In the genomic region with DNA sequence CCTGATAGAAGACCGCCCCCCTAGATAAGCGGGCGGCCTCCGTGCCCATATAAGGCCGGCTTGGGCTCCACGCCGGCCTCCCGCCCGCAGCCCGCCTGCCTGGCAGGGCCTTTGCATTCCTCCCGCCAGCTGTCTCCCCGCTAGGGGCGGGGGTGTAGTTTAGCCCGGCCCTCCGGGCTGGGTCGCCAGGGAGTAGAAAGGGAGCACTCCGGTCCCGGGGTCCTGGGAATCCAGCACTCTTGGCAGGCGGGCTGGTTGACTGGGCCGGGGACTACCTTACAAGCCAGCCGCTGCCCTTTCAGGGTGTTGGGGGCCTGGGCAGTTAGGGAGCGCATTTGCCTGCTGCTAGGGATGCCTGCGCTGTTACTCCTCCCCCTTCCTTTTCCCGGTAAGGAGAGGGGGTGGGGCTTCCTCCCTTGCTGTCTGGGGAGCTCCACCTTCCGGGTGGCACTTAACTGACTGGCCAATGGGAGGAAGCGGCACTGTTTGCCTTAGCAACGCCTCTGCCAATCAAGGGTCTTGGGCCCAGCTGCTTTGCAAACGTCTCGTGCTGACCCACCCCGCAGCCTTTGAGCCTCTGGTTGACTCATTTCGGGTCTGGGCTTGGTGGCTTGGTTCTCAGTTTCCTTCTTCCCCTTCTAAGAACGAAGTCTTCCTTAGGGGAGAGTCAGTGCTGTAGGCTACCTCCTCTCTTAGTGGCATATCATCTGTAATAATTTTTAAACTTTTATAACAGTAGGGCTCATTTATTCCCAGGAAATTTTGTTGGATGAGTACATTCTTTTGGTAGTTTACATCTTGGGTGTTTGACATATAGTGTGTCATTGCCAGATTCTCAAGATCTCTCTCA, we compare ENCODE assay signal across 8 cellular contexts. TPM values are rescaled to one million over a fixed set of nuclear protein-coding genes. Genes with fewer than 3 reads are reported as not detected.
DNase-seq lines count a peak whose midpoint lies in the region; ATAC-seq and TF ChIP-seq lines count a peak whose summit lies in the region.

No MANE protein-coding gene starts in this region.

- H3K9me3 ChIP-seq in T-helper 17 cell (ENCODE audit: control insufficient read depth, low read length, poor library complexity, severe bottlenecking) (no peaks in the 10 kb centered on the region), right atrium auricular region (no peaks in the 10 kb centered on the region), prostate gland (no peaks in the 10 kb centered on the region)

- peak in 1 of 2 donors; percentile 36 for TF ChIP-seq CTCF in right atrium auricular region (IDR thresholded peaks at IDR 0.05)
- peak; percentile 31 to 79 (median 48) for TF ChIP-seq CTCF in prostate gland (IDR thresholded peaks at IDR 0.05)

- H3K27me3 Mint-ChIP-seq in T-helper 17 cell, result no peaks in the 10 kb centered on the region

- H3K27ac Mint-ChIP-seq in T-helper 17 cell, result peak overlapping the region; percentile 96

- peak; percentile 82 for DNase-seq in NCI-H1694 (lab: John Stamatoyannopoulos, UW)
- DNase-seq in T-helper 17 cell, result peak; percentile 81 to 90 (median 83)
- peak; percentile 77 to 99 (median 95) for DNase-seq in anterior cingulate cortex (lab: John Stamatoyannopoulos, UW)
- DNase-seq in right atrium auricular region (ENCODE audit: low spot score), result peak; percentile 100
- DNase-seq in prostate gland (ENCODE audit: low spot score), result peak; percentile 99

- H3K4me3 ChIP-seq in right atrium auricular region (peak overlapping the region; percentile 84 to 98), prostate gland (peak overlapping the region; percentile 36 to 98), urinary bladder (ENCODE audit: low read depth, low read length) (peak overlapping the region; percentile 29)

- peaks cover 2% of the 10 kb centered on the region for H3K36me3 Mint-ChIP-seq in T-helper 17 cell (ENCODE audit: low read depth)

- intact Hi-C loops in prostate gland (cut with DNase I), result loop anchor here (5.0 kb wide), 1 partner anchor 162 kb away; a partner anchor contains a TSS

- H3K4me1 Mint-ChIP-seq in T-helper 17 cell, result peaks cover 37% of the 10 kb centered on the region

- peak; percentile 73 for ATAC-seq in HG02885 (IDR thresholded peaks at IDR 0.05; ENCODE audit: poor library complexity, unreplicated experiment)
- peak; percentile 71 for ATAC-seq in T-helper 17 cell

- peak; percentile 52 for TF ChIP-seq POLR2A in GM15510 (IDR thresholded peaks at IDR 0.05; ENCODE audit: borderline replicate concordance, extremely low read depth, insufficient read length)
- peak; percentile 88 for TF ChIP-seq POLR2A in prostate gland (IDR thresholded peaks at IDR 0.05)

- H3K36me3 ChIP-seq in right atrium auricular region, result peaks cover 46% of the 10 kb centered on the region
- peaks cover 9 to 23% of the 10 kb centered on the region in 2 donors for H3K36me3 ChIP-seq in prostate gland
- H3K36me3 ChIP-seq in urinary bladder (ENCODE audit: insufficient read depth), result peaks cover 6% of the 10 kb centered on the region

- peak overlapping the region; percentile 67 for H3K4me3 Mint-ChIP-seq in T-helper 17 cell

- WGBS in prostate gland, result 0% methylated on average over 29 of the region's 32 CpGs
- WGBS in urinary bladder, result under 1% methylated on average over 32 of the region's 32 CpGs

- peaks cover 0 to 38% of the 10 kb centered on the region in 2 donors for H3K4me1 ChIP-seq in right atrium auricular region
- H3K4me1 ChIP-seq in prostate gland (replicated peaks), result peaks cover 11% of the 10 kb centered on the region
- H3K4me1 ChIP-seq in urinary bladder (ENCODE audit: insufficient read depth), result no peaks in the 10 kb centered on the region

- H3K27me3 ChIP-seq in right atrium auricular region (no peaks in the 10 kb centered on the region), prostate gland (replicated peaks; ENCODE audit: insufficient read depth) (no peaks in the 10 kb centered on the region)

- H3K27ac ChIP-seq in right atrium auricular region, result peak overlapping the region; percentile 94 to 100
- peak overlapping the region; percentile 99 to 100 for H3K27ac ChIP-seq in prostate gland
- peak overlapping the region; percentile 87 for H3K27ac ChIP-seq in urinary bladder (ENCODE audit: low read depth)

RNA-seq across cellular contexts. Expression of a gene that starts 3.4 kb away (rescaled TPM):
- total RNA-seq in T-helper 17 cell (10 to 100 TPM; 26.3 to 27.9 TPM), right atrium auricular region (100 to 1,000 TPM in 1 of 2 donors, 10 to 100 TPM in 1; 59.4 to 116 TPM), prostate gland (10 to 100 TPM; 40.5 to 56.3 TPM), urinary bladder (19.2 TPM)
- 116 TPM for polyA plus RNA-seq in urinary bladder

RNA-seq across cellular contexts. Expression of a gene that starts 7.5 kb away (rescaled TPM):
- total RNA-seq in T-helper 17 cell (10 to 100 TPM; 73.9 to 78.0 TPM), right atrium auricular region (10 to 100 TPM; 11.0 to 16.8 TPM), prostate gland (10 to 100 TPM; 22.9 to 87.0 TPM), urinary bladder (20.6 TPM)
- polyA plus RNA-seq in urinary bladder, result 23.5 TPM

RNA-seq across cellular contexts. Expression of a gene that starts 54.8 kb away (rescaled TPM):
- total RNA-seq in T-helper 17 cell, result 10 to 100 TPM; 32.3 to 35.0 TPM
- total RNA-seq in right atrium auricular region, result 10 to 100 TPM; 38.4 to 63.9 TPM
- total RNA-seq in prostate gland, result 100 to 1,000 TPM in 1 of 2 donors, 10 to 100 TPM in 1; 40.3 to 138 TPM
- 18.2 TPM for total RNA-seq in urinary bladder
- polyA plus RNA-seq in urinary bladder, result 108 TPM

Comparison
In these comparisons a context has a peak if more than half of its experiments do, and no peak if none do; other contexts are left out.
1. Peak in every context shown above with its lines: DNase-seq, ATAC-seq, H3K4me3 ChIP-seq and H3K27ac ChIP-seq.
2. H3K4me3 ChIP-seq: peak in every context shown above with its lines; median percentile 91 in right atrium auricular region; 67 in prostate gland; 29 in urinary bladder.